ENCODE assay signal across 13 cellular contexts in the genomic region with DNA sequence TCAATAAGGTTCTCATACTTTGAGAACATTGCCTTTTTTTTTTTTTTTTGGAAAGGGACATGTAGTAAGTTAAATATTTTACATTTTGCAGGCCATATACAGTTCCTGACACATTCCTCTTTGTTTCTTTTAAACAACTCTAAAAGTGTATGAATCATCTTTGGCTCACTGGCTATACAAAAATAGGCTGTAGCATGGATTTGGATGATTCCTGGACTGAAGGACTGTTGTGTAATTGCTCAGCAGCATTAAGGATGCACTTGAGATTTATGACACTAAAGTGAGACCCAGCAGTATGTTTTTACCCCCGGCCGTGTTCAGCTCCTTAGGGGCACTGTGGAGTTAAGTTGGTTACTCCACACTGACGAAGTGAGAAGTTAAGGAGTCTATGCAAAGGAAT. TPM values are rescaled to one million over a fixed set of nuclear protein-coding genes. Genes with fewer than 3 reads are reported as not detected.
DNase-seq lines count a peak whose midpoint lies in the region; ATAC-seq and TF ChIP-seq lines count a peak whose summit lies in the region.
"Had no signal": no experiment of that assay in that cellular context is flagged by ENCODE, and none has a peak within 500 bp of the region (broad histone marks: within the 10 kb centered on the region; RNA-seq: fewer than 3 reads in every experiment).

No MANE protein-coding gene starts in this region.

- CTCF ChIA-PET in HEK293 (lab: Yijun Ruan, JAX), result no interaction called here

- H3K4me1 ChIP-seq in HEK293 (ENCODE audit: control insufficient read depth, insufficient read depth, low read length), result no peaks in the 10 kb centered on the region
- H3K4me1 ChIP-seq in adipocyte (ENCODE audit: control insufficient read depth, insufficient read depth, low read length), result peaks cover 10% of the 10 kb centered on the region
- H3K4me1 ChIP-seq: testis had no signal

- no peak for TF ChIP-seq CTCF in HEK293 (tag by site-specific recombination; IDR thresholded peaks at IDR 0.05)

- POLR2A ChIA-PET in HEK293 (lab: Yijun Ruan, JAX), result no interaction called here

- H3K9me3 ChIP-seq in HEK293 (ENCODE audit: control insufficient read depth, insufficient read depth, low read depth, low read length), result no peaks in the 10 kb centered on the region
- H3K9me3 ChIP-seq in adipocyte (ENCODE audit: control insufficient read depth, low read length), result no peaks in the 10 kb centered on the region
- H3K9me3 ChIP-seq: testis had no signal

- in situ Hi-C loops in KBM-7 (cut with MboI; ENCODE audit: low pct_unique_long_range_greater_than_20kb, low sequenced_read_pairs), result no loop called here

- ATAC-seq in sciatic nerve, result no peak
- ATAC-seq in HG02884 (IDR thresholded peaks at IDR 0.05; ENCODE audit: unreplicated experiment), result no peak
- ATAC-seq: activated CD8-positive, alpha-beta T cell treated with anti-CD3 and anti-CD28 coated beads, Interleukin-2, amount 10 ng/mL, durations not matched to agents 7 days and 5 days; Panc1 had no signal

- H3K4me3 ChIP-seq in HEK293 (ENCODE audit: low read depth, low read length), result no peak overlapping the region
- H3K4me3 ChIP-seq in adipocyte (ENCODE audit: low read length), result no peak overlapping the region
- H3K4me3 ChIP-seq: testis had no signal

- no peak overlapping the region for H3K27ac ChIP-seq in HEK293 (ENCODE audit: extremely low read depth, low read depth, low read length)
- H3K27ac ChIP-seq: testis had no signal

- intact Hi-C loops in sciatic nerve (cut with DNase I), result no loop called here

- DNase-seq in adipocyte (ENCODE audit: low read depth) (peak; percentile 74), fibroblast of the conjunctiva (ENCODE audit: low read depth) (peak; percentile 34), stromal cell of bone marrow (ENCODE audit: low read depth) (peak; percentile 60), sciatic nerve (ENCODE audit: low spot score) (no peak), KBM-7 (no peak)
- DNase-seq: activated CD8-positive, alpha-beta T cell treated with anti-CD3 and anti-CD28 coated beads, Interleukin-2, amount 10 ng/mL, durations not matched to agents 7 days and 5 days; activated naive CD4-positive, alpha-beta T cell; effector memory CD4-positive, alpha-beta T cell; Karpas-422; testis had no signal

- H3K36me3 ChIP-seq in HEK293 (ENCODE audit: control insufficient read depth in 2 of 2, insufficient read depth in 1 of 2, low read length in 2 of 2), result peaks cover 9 to 31% of the 10 kb centered on the region in 2 experiments
- peaks cover 15% of the 10 kb centered on the region for H3K36me3 ChIP-seq in adipocyte (ENCODE audit: control insufficient read depth, insufficient read depth, low read length, severe bottlenecking)

- H3K27me3 ChIP-seq in adipocyte (replicated peaks; ENCODE audit: control insufficient read depth, insufficient read depth, low read length), result no peaks in the 10 kb centered on the region
- H3K27me3 ChIP-seq: testis had no signal

- no peak overlapping the region for H3K9ac ChIP-seq in adipocyte (ENCODE audit: low read length)

TF ChIP-seq in HEK293, 187 proteins besides CTCF, POLR2A, EP300 and RAD21:
- TF ChIP-seq, protein P1, sequence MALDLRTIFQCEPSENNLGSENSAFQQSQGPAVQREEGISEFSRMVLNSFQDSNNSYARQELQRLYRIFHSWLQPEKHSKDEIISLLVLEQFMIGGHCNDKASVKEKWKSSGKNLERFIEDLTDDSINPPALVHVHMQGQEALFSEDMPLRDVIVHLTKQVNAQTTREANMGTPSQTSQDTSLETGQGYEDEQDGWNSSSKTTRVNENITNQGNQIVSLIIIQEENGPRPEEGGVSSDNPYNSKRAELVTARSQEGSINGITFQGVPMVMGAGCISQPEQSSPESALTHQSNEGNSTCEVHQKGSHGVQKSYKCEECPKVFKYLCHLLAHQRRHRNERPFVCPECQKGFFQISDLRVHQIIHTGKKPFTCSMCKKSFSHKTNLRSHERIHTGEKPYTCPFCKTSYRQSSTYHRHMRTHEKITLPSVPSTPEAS (tag by site-specific recombination; IDR thresholded peaks at IDR 0.05), result no peak
- TF ChIP-seq ZNF202 (tag by site-specific recombination; IDR thresholded peaks at IDR 0.05; ENCODE audit: borderline replicate concordance) (no peak), ZIC2 (tag by site-specific recombination; IDR thresholded peaks at IDR 0.05) (peak; percentile 38; the same call in 1 of the 2 replicates), ZNF664 (tag by site-specific recombination; IDR thresholded peaks at IDR 0.05) (no peak), ZNF510 (tag by site-specific recombination; IDR thresholded peaks at IDR 0.05; ENCODE audit: insufficient replicate concordance) (no peak)
- TF ChIP-seq, protein P2, sequence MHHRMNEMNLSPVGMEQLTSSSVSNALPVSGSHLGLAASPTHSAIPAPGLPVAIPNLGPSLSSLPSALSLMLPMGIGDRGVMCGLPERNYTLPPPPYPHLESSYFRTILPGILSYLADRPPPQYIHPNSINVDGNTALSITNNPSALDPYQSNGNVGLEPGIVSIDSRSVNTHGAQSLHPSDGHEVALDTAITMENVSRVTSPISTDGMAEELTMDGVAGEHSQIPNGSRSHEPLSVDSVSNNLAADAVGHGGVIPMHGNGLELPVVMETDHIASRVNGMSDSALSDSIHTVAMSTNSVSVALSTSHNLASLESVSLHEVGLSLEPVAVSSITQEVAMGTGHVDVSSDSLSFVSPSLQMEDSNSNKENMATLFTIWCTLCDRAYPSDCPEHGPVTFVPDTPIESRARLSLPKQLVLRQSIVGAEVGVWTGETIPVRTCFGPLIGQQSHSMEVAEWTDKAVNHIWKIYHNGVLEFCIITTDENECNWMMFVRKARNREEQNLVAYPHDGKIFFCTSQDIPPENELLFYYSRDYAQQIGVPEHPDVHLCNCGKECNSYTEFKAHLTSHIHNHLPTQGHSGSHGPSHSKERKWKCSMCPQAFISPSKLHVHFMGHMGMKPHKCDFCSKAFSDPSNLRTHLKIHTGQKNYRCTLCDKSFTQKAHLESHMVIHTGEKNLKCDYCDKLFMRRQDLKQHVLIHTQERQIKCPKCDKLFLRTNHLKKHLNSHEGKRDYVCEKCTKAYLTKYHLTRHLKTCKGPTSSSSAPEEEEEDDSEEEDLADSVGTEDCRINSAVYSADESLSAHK (tag by site-specific recombination; IDR thresholded peaks at IDR 0.05), result no peak

RNA-seq across cellular contexts. Expression of a gene that starts 41.3 kb away (rescaled TPM):
- total RNA-seq in sciatic nerve, result 30.3 TPM

Comparison
In these comparisons a context has a peak if more than half of its experiments do, and no peak if none do; other contexts are left out.
1. DNase-seq: peak in adipocyte (single experiment), fibroblast of the conjunctiva (single experiment) and stromal cell of bone marrow (single experiment); none in sciatic nerve (single experiment) and KBM-7 (single experiment).